19 cellular contexts compared by ENCODE assay signal in the genomic region with DNA sequence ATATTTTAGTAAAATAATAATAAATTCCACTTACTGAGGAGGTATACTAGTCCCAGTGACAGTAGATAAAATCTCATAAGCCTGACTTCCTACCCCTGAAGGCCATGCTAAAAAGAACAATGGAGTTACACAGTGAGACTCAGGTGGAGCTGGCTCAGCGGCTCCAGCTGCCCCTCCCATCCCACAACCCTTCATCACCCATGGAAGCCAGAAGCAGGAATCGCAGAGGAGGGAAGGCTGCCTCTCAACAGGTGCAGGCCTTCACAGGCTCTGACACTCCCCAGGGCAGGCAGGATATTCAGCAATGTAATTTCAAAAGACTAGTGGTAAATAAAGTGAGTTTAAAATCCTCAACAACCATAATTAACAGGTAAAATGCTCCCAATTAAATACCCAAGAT.
DNase-seq lines count a peak whose midpoint lies in the region; ATAC-seq, FAIRE-seq and TF ChIP-seq lines count a peak whose summit lies in the region.
"Had no signal": no experiment of that assay in that cellular context is flagged by ENCODE, and none has a peak within 500 bp of the region (broad histone marks: within the 10 kb centered on the region; RNA-seq: fewer than 3 reads in every experiment).

No MANE protein-coding gene starts in this region.

- no peak for TF ChIP-seq CTCF in pancreas (IDR thresholded peaks at IDR 0.05)
- TF ChIP-seq CTCF in esophagus muscularis mucosa (IDR thresholded peaks at IDR 0.05), result no peak
- no peak for TF ChIP-seq CTCF in left ventricle myocardium inferior (IDR thresholded peaks at IDR 0.05; ENCODE audit: borderline replicate concordance)

- H3K4me1 ChIP-seq in pancreas (peaks cover 0 to 10% (median 9%) of the 10 kb centered on the region in 3 donors), esophagus muscularis mucosa (peaks cover 5 to 16% (median 14%) of the 10 kb centered on the region in 4 donors), left ventricle myocardium inferior (peaks cover 13% of the 10 kb centered on the region)

- 16 to 24% methylated on average over 2 of the region's 2 CpGs for WGBS in pancreas, 2 donors
- WGBS in esophagus muscularis mucosa, result 69% methylated on average over 2 of the region's 2 CpGs

- H3K36me3 ChIP-seq in SK-N-MC (ENCODE audit: insufficient read depth, low read length) (peaks cover 21% of the 10 kb centered on the region), pancreas (no peaks in the 10 kb centered on the region), esophagus muscularis mucosa (peaks cover 0 to 19% (median 4%) of the 10 kb centered on the region in 4 donors), left ventricle myocardium inferior (peaks cover 9% of the 10 kb centered on the region)
- H3K36me3 ChIP-seq: brain microvascular endothelial cell had no signal

- no peaks in the 10 kb centered on the region for H3K9me3 ChIP-seq in SK-N-MC (ENCODE audit: low read depth, low read length)
- H3K9me3 ChIP-seq in pancreas, result no peaks in the 10 kb centered on the region
- H3K9me3 ChIP-seq in esophagus muscularis mucosa, result no peaks in the 10 kb centered on the region
- H3K9me3 ChIP-seq in left ventricle myocardium inferior (replicated peaks), result no peaks in the 10 kb centered on the region

- H3K9ac ChIP-seq in SK-N-MC (ENCODE audit: insufficient read length), result no peak overlapping the region

- TF ChIP-seq POLR2A in esophagus muscularis mucosa (IDR thresholded peaks at IDR 0.05; ENCODE audit: low read depth), result no peak

- DNase-seq in NCI-H187 (lab: John Stamatoyannopoulos, UW), result peak; percentile 7 to 44
- no peak for DNase-seq in NCI-H187 treated with DMSO at 0.1 percent for 48 hours (lab: John Stamatoyannopoulos, UW)
- DNase-seq in NCI-H2107 treated with DMSO at 0.1 percent for 48 hours (lab: John Stamatoyannopoulos, UW; ENCODE audit: unreplicated experiment), result peak; percentile 80
- no peak for DNase-seq in SK-N-MC (ENCODE audit: low read depth, low spot score)
- DNase-seq in pancreas, result peak in 4 of 6 donors; percentile 49 to 69 (median 56)
- no peak for DNase-seq in esophagus muscularis mucosa (ENCODE audit: extremely low spot score)
- DNase-seq in Kasumi-1 (lab: John Stamatoyannopoulos, UW), result no peak
- DNase-seq in left ventricle myocardium inferior, result no peak
- DNase-seq: brain microvascular endothelial cell; effector CD8-positive, alpha-beta T cell; IMR-90; mesenchymal stem cell; NCI-H1436 treated with DMSO at 0.1 percent for 48 hours; nucleus accumbens; stimulated activated naive CD4-positive, alpha-beta T cell; T-helper 1 cell had no signal

- ATAC-seq in pancreas, result peak; percentile 95 to 100 (median 98)
- ATAC-seq: Panc1 had no signal

- H3K4me3 ChIP-seq in SK-N-MC (peak overlapping the region; percentile 69), pancreas (no peak overlapping the region), esophagus muscularis mucosa (no peak overlapping the region), left ventricle myocardium inferior (no peak overlapping the region)

- no peak overlapping the region for H3K27ac ChIP-seq in SK-N-MC
- H3K27ac ChIP-seq in pancreas, result peak overlapping the region in 2 of 4 donors; percentile 12 to 15
- H3K27ac ChIP-seq in esophagus muscularis mucosa (replicated peaks in 1 of 4), result no peak overlapping the region
- no peak overlapping the region for H3K27ac ChIP-seq in left ventricle myocardium inferior (replicated peaks)
- H3K27ac ChIP-seq: brain microvascular endothelial cell had no signal

- no peak for FAIRE-seq in pancreas (lab: Jason Lieb, UNC)
- FAIRE-seq: A204.1, H1 had no signal

- no peak for TF ChIP-seq EP300 in esophagus muscularis mucosa (IDR thresholded peaks at IDR 0.05)

- H3K27me3 ChIP-seq in pancreas (no peaks in the 10 kb centered on the region), esophagus muscularis mucosa (no peaks in the 10 kb centered on the region), left ventricle myocardium inferior (ENCODE audit: low read depth) (no peaks in the 10 kb centered on the region)
- H3K27me3 ChIP-seq: brain microvascular endothelial cell had no signal

- intact Hi-C loops in pancreas (cut with DNase I) (no loop called here), esophagus muscularis mucosa (cut with DNase I) (no loop called here), left ventricle myocardium inferior (cut with micrococcal nuclease) (no loop called here)

Comparison
In these comparisons a context has a peak if more than half of its experiments do, and no peak if none do; other contexts are left out.
1. DNase-seq: peak in NCI-H187 (2 of 2), NCI-H2107 treated with DMSO at 0.1 percent for 48 hours (single experiment) and pancreas (4 of 6); none in NCI-H187 treated with DMSO at 0.1 percent for 48 hours (single experiment), SK-N-MC (single experiment), esophagus muscularis mucosa (single experiment), Kasumi-1 (0 of 2) and left ventricle myocardium inferior (single experiment).